ENCODE assay signal across 11 cellular contexts in genomic region chr4:74499986-74500781, GRCh38. TPM values are rescaled to one million over a fixed set of nuclear protein-coding genes. Genes with fewer than 3 reads are reported as not detected.
A peak's percentile ranks its signal among the peaks of the same experiment; 100 is the strongest.
DNase-seq lines count a peak whose midpoint lies in the region; ATAC-seq and TF ChIP-seq lines count a peak whose summit lies in the region.
"Had no signal": no experiment of that assay in that cellular context is flagged by ENCODE, and none has a peak within 500 bp of the region (broad histone marks: within the 10 kb centered on the region; RNA-seq: fewer than 3 reads in every experiment).

No MANE protein-coding gene starts in this region.

- H3K27ac ChIP-seq in CD8-positive, alpha-beta memory T cell (ENCODE audit: low read depth, low read length), result no peak overlapping the region

- peak; percentile 96 for ATAC-seq in GM19452 (IDR thresholded peaks at IDR 0.05; ENCODE audit: unreplicated experiment)
- ATAC-seq in HG03460 (IDR thresholded peaks at IDR 0.05; ENCODE audit: unreplicated experiment), result peak; percentile 67
- no peak for ATAC-seq in left lobe of liver

- peaks cover 0 to 4% (median 0%) of the 10 kb centered on the region in 5 donors for H3K9me3 Mint-ChIP-seq in CD8-positive, alpha-beta memory T cell
- H3K9me3 Mint-ChIP-seq: activated naive CD4-positive, alpha-beta T cell treated with anti-CD3 and anti-CD28 coated beads, Interleukin-2, amount 50 U/mL, for 24 hours had no signal

- no peaks in the 10 kb centered on the region for H3K27me3 ChIP-seq in CD8-positive, alpha-beta memory T cell (ENCODE audit: insufficient read depth, low read length, poor library complexity, severe bottlenecking)

- H3K9me3 ChIP-seq in CD8-positive, alpha-beta memory T cell (ENCODE audit: low read length), result no peaks in the 10 kb centered on the region

- no peaks in the 10 kb centered on the region for H3K4me1 Mint-ChIP-seq in CD8-positive, alpha-beta memory T cell
- H3K4me1 Mint-ChIP-seq: activated naive CD4-positive, alpha-beta T cell treated with anti-CD3 and anti-CD28 coated beads, Interleukin-2, amount 50 U/mL, for 24 hours had no signal

- CTCF ChIA-PET in CD8-positive, alpha-beta memory T cell (lab: Charles Lee), result no interaction called here

- DNase-seq in AG08396 (ENCODE audit: low spot score), result peak; percentile 4
- peak; percentile 73 for DNase-seq in fibroblast of mammary gland (ENCODE audit: low read depth)
- DNase-seq in left lobe of liver (ENCODE audit: low spot score), result no peak
- DNase-seq in CD8-positive, alpha-beta memory T cell, result no peak
- no peak for DNase-seq in HCEC 1CT
- DNase-seq in NCI-H187 treated with DMSO at 0.1 percent for 48 hours (lab: John Stamatoyannopoulos, UW), result no peak
- DNase-seq: glutamatergic neuron, NCI-H2029 had no signal

- H3K36me3 Mint-ChIP-seq in CD8-positive, alpha-beta memory T cell, result no peaks in the 10 kb centered on the region
- H3K36me3 Mint-ChIP-seq: activated naive CD4-positive, alpha-beta T cell treated with anti-CD3 and anti-CD28 coated beads, Interleukin-2, amount 50 U/mL, for 24 hours had no signal

- H3K27me3 Mint-ChIP-seq in CD8-positive, alpha-beta memory T cell, result peaks cover 13 to 46% of the 10 kb centered on the region in 2 donors

- H3K4me3 ChIP-seq in fibroblast of mammary gland (ENCODE audit: control insufficient read depth, low read depth, low read length), result no peak overlapping the region
- H3K4me3 ChIP-seq in CD8-positive, alpha-beta memory T cell (ENCODE audit: low read length), result no peak overlapping the region

- H3K27ac Mint-ChIP-seq in CD8-positive, alpha-beta memory T cell, result no peak overlapping the region
- H3K27ac Mint-ChIP-seq: activated naive CD4-positive, alpha-beta T cell treated with anti-CD3 and anti-CD28 coated beads, Interleukin-2, amount 50 U/mL, for 24 hours had no signal

- no peak for TF ChIP-seq CTCF in fibroblast of mammary gland (conservative IDR thresholded peaks at IDR 0.05; ENCODE audit: control insufficient read depth, insufficient read depth, low read depth, low read length)

- H3K4me1 ChIP-seq in CD8-positive, alpha-beta memory T cell (ENCODE audit: insufficient read depth, low read length), result no peaks in the 10 kb centered on the region

- no peaks in the 10 kb centered on the region for H3K36me3 ChIP-seq in CD8-positive, alpha-beta memory T cell (ENCODE audit: insufficient read depth, low read length)

- H3K4me3 Mint-ChIP-seq in CD8-positive, alpha-beta memory T cell, result no peak overlapping the region
- H3K4me3 Mint-ChIP-seq: activated naive CD4-positive, alpha-beta T cell treated with anti-CD3 and anti-CD28 coated beads, Interleukin-2, amount 50 U/mL, for 24 hours had no signal

- POLR2A ChIA-PET in CD8-positive, alpha-beta memory T cell (lab: Charles Lee), result no interaction called here

RNA-seq across cellular contexts. Expression of gene AREG, which starts 55.2 kb away (rescaled TPM):
- 0.18 TPM for total RNA-seq in left lobe of liver
- under 1 TPM; 0.38 to 0.46 TPM for total RNA-seq in CD8-positive, alpha-beta memory T cell
- polyA plus RNA-seq in CD8-positive, alpha-beta memory T cell, result 3.3 TPM

Comparison
In these comparisons a context has a peak if more than half of its experiments do, and no peak if none do; other contexts are left out.
1. DNase-seq: peak in AG08396 (single experiment) and fibroblast of mammary gland (single experiment); none in left lobe of liver (single experiment), CD8-positive, alpha-beta memory T cell (0 of 5), HCEC 1CT (single experiment) and NCI-H187 treated with DMSO at 0.1 percent for 48 hours (single experiment).